Comparison of ENCODE assay signal across 24 cellular contexts in the genomic region with DNA sequence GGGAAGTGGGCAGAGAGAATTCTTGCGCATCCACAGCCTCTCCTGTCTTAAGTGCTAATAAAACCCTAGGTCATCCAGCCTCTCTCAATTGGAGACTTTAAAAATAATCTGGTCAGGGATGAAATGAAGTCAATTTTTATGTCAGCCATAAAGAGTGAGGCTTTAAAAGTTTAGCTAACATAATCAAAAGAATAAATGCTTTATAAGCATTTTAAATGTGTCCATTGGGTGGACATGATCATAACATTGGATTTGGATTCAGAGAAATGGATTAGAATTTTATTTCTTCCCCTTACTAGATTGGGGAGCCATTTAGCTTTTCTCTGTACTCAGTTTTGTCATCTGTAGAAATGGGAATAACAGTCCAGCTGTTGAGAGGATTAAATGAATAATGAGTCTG. TPM values are rescaled to one million over a fixed set of nuclear protein-coding genes. Genes with fewer than 3 reads are reported as not detected.
A peak's percentile ranks its signal among the peaks of the same experiment; 100 is the strongest.
DNase-seq lines count a peak whose midpoint lies in the region; ATAC-seq, FAIRE-seq and TF ChIP-seq lines count a peak whose summit lies in the region.
"Had no signal": no experiment of that assay in that cellular context is flagged by ENCODE, and none has a peak within 500 bp of the region (broad histone marks: within the 10 kb centered on the region; RNA-seq: fewer than 3 reads in every experiment).

No MANE protein-coding gene starts in this region.

- H3K27ac Mint-ChIP-seq in activated T-cell treated with anti-CD3 and anti-CD28 coated beads, Interleukin-2, amount 50 U/mL, for 24 hours, result peak overlapping the region; percentile 37
- H3K27ac Mint-ChIP-seq: CD14-positive monocyte had no signal

- FAIRE-seq in K562 (lab: Jason Lieb, UNC), result no peak
- FAIRE-seq: A204.1, G401.6, GM12878, GM19239, H1 had no signal

- H3K4me2 ChIP-seq in IMR-90 (ENCODE audit: low read depth, low read length) (no peak overlapping the region), K562 (ENCODE audit: insufficient read depth, low read length) (no peak overlapping the region)
- H3K4me2 ChIP-seq: BLaER1 treated with 17β-estradiol and CSF1 and Interleukin-3, amounts not matched to agents 10 nM and 100 nM had no signal

- no peak overlapping the region for H2BK20ac ChIP-seq in IMR-90 (ENCODE audit: low read depth, low read length)

- no peak overlapping the region for H4K8ac ChIP-seq in IMR-90 (ENCODE audit: low read depth in 2 of 2, low read length in 2 of 2)

- no peak for TF ChIP-seq EP300 in K562 (IDR thresholded peaks at IDR 0.05; ENCODE audit: low read length)

- H3K9me1 ChIP-seq in IMR-90 (ENCODE audit: insufficient read depth, low read length), result no peaks in the 10 kb centered on the region; the same call in 1 of the 2 replicates
- H3K9me1 ChIP-seq in K562 (ENCODE audit: control insufficient read depth, insufficient read depth, low read length), result no peaks in the 10 kb centered on the region

- H2BK15ac ChIP-seq in IMR-90 (ENCODE audit: low read depth, low read length), result no peak overlapping the region

- H2AFZ ChIP-seq in IMR-90 (replicated peaks; ENCODE audit: low read length, poor library complexity) (no peak overlapping the region), K562 (ENCODE audit: low read depth, low read length) (no peak overlapping the region)
- H2AFZ ChIP-seq: GM23248 had no signal

- H3K27ac ChIP-seq in IMR-90 (ENCODE audit: insufficient read depth, low read length), result no peak overlapping the region
- H3K27ac ChIP-seq in K562 (ENCODE audit: extremely low read depth, low read depth, low read length), result no peak overlapping the region
- H3K27ac ChIP-seq: 22Rv1; BLaER1 treated with 17β-estradiol and CSF1 and Interleukin-3, amounts not matched to agents 10 nM and 100 nM; GM23248 had no signal

- H3K27me3 ChIP-seq in IMR-90 (ENCODE audit: control insufficient read depth, insufficient read depth, low read length), result no peaks in the 10 kb centered on the region
- peaks cover 4 to 8% of the 10 kb centered on the region in 2 experiments; a peak in 4 of 5 replicates for H3K27me3 ChIP-seq in K562 (ENCODE audit: control insufficient read depth in 2 of 2, insufficient read depth in 2 of 2, low read length in 2 of 2)
- H3K27me3 ChIP-seq: BE2C; BLaER1 treated with 17β-estradiol and CSF1 and Interleukin-3, amounts not matched to agents 10 nM and 100 nM had no signal

- no peak overlapping the region for H2BK5ac ChIP-seq in IMR-90 (ENCODE audit: low read depth, low read length, poor library complexity, severe bottlenecking)

- H3K23ac ChIP-seq in IMR-90 (ENCODE audit: low read depth, low read length), result no peak overlapping the region

- H2AK9ac ChIP-seq in IMR-90 (replicated peaks; ENCODE audit: low read depth, low read length, poor library complexity), result no peak overlapping the region

- H3K56ac ChIP-seq in IMR-90 (ENCODE audit: extremely low read depth, insufficient read depth, low read length), result no peak overlapping the region

- CTCF ChIA-PET in IMR-90 (lab: Yijun Ruan, JAX) (interaction anchor here (0.6 kb wide), 1 partner anchor 1102 kb away, joined by 3 read pairs; no protein-coding TSS in a partner anchor), K562 (lab: Yijun Ruan, JAX; ENCODE audit: low intra/inter-chr PET ratio) (no interaction called here)

- no peak overlapping the region for H3K14ac ChIP-seq in IMR-90 (replicated peaks; ENCODE audit: low read depth, low read length)

- no peak overlapping the region for H3K9ac ChIP-seq in IMR-90 (ENCODE audit: low read depth, low read length)
- no peak overlapping the region for H3K9ac ChIP-seq in K562 (ENCODE audit: insufficient read depth in 1 of 2, low read depth in 2 of 2, low read length in 2 of 2)
- H3K9ac ChIP-seq: BLaER1 treated with 17β-estradiol and CSF1 and Interleukin-3, amounts not matched to agents 10 nM and 100 nM; GM23248 had no signal

- in situ Hi-C loops in IMR-90 (cut with MboI; ENCODE audit: low sequenced_read_pairs) (no loop called here), K562 (cut with MboI) (no loop called here), KBM-7 (cut with MboI; ENCODE audit: low pct_unique_long_range_greater_than_20kb, low sequenced_read_pairs) (no loop called here)

- dilution Hi-C loops in IMR-90 (cut with HindIII; ENCODE audit: low sequenced_read_pairs, unreplicated experiment), result no loop called here

- H3K18ac ChIP-seq in IMR-90 (ENCODE audit: low read depth, low read length), result no peak overlapping the region

- peaks cover 22% of the 10 kb centered on the region for H3K36me3 ChIP-seq in IMR-90 (ENCODE audit: control insufficient read depth, insufficient read depth, low read length)
- H3K36me3 ChIP-seq in K562 (ENCODE audit: control insufficient read depth, insufficient read depth, low read length), result no peaks in the 10 kb centered on the region
- H3K36me3 ChIP-seq: BE2C had no signal

- H3K4me1 ChIP-seq in IMR-90 (ENCODE audit: control insufficient read depth, insufficient read depth, low read length), result no peaks in the 10 kb centered on the region; the same call in 1 of the 2 replicates
- H3K4me1 ChIP-seq in K562 (replicated peaks in 1 of 2; ENCODE audit: control insufficient read depth in 2 of 2, insufficient read depth in 2 of 2, low read length in 2 of 2), result no peaks in the 10 kb centered on the region
- H3K4me1 ChIP-seq: BE2C; BLaER1 treated with 17β-estradiol and CSF1 and Interleukin-3, amounts not matched to agents 10 nM and 100 nM had no signal

- POLR2A ChIA-PET in IMR-90 (lab: Charles Lee; ENCODE audit: unreplicated experiment) (no interaction called here), K562 (lab: Yijun Ruan, JAX) (no interaction called here)

- TF ChIP-seq CTCF in IMR-90 (conservative IDR thresholded peaks at IDR 0.05; ENCODE audit: low read depth, low read length) (no peak), K562 (IDR thresholded peaks at IDR 0.05 in 2 of 3, conservative IDR thresholded peaks at IDR 0.05 in 1 of 3; ENCODE audit: insufficient read depth in 2 of 3, low read depth in 1 of 3, low read length in 3 of 3) (no peak)

- no peak for DNase-seq in activated T-cell treated with anti-CD3 and anti-CD28 coated beads, Interleukin-2, amount 50 U/mL, for 24 hours
- no peak for DNase-seq in activated T-cell treated with anti-CD3 and anti-CD28 coated beads for 4 hours
- no peak for DNase-seq in IMR-90
- DNase-seq in K562 (ENCODE audit: extremely low read depth in 1 of 4, low spot score in 3 of 4), result no peak
- DNase-seq in GDM1 (lab: John Stamatoyannopoulos, UW), result no peak
- DNase-seq in KBM-7, result no peak
- DNase-seq: ACHN; AML-193; BE2C; Calu3; CD4-positive, alpha-beta memory T cell; COR-L47; DND-41; GM23248; H7; HCEC 1CT had no signal

- TF ChIP-seq POLR2A in IMR-90 (IDR thresholded peaks at IDR 0.05; ENCODE audit: low read depth, low read length), result no peak
- TF ChIP-seq POLR2A in K562 (conservative IDR thresholded peaks at IDR 0.05), result no peak

- H3K79me1 ChIP-seq in IMR-90 (ENCODE audit: low read depth in 1 of 2, low read length in 2 of 2), result no peaks in the 10 kb centered on the region

- H2BK120ac ChIP-seq in IMR-90 (ENCODE audit: low read depth, low read length), result no peak overlapping the region

- no peak overlapping the region for H4K91ac ChIP-seq in IMR-90 (ENCODE audit: insufficient read depth, low read depth, low read length)

- H2AK5ac ChIP-seq in IMR-90 (ENCODE audit: low read depth, low read length), result no peak overlapping the region

- H4K5ac ChIP-seq in IMR-90 (ENCODE audit: low read depth, low read length), result no peak overlapping the region

- WGBS in IMR-90 (ENCODE audit: extremely low coverage in 2 of 2, insufficient read length in 1 of 2), 2 experiments, result no CpG with 5 or more reads among the region's 1 CpG
- WGBS in K562 (ENCODE audit: insufficient coverage, low coverage, missing lambda C conversion rate), result 0% methylated on average over 1 of the region's 1 CpG

- no peaks in the 10 kb centered on the region for H3K27me3 Mint-ChIP-seq in activated T-cell treated with anti-CD3 and anti-CD28 coated beads, Interleukin-2, amount 50 U/mL, for 24 hours
- H3K27me3 Mint-ChIP-seq: CD4-positive, alpha-beta memory T cell had no signal

- intact Hi-C loops in IMR-90 (cut with micrococcal nuclease) (no loop called here), K562 (cut with micrococcal nuclease) (no loop called here)

- H3K36me3 Mint-ChIP-seq in activated T-cell treated with anti-CD3 and anti-CD28 coated beads, Interleukin-2, amount 50 U/mL, for 24 hours (ENCODE audit: low read depth), result peaks cover 69% of the 10 kb centered on the region

- H3K4me3 ChIP-seq in IMR-90 (ENCODE audit: insufficient read depth, low read depth, low read length), result no peak overlapping the region
- H3K4me3 ChIP-seq in K562, result no peak overlapping the region
- H3K4me3 ChIP-seq: BLaER1 treated with 17β-estradiol and CSF1 and Interleukin-3, amounts not matched to agents 10 nM and 100 nM; GM12878; GM23248 had no signal

- H4K20me1 ChIP-seq in IMR-90 (ENCODE audit: insufficient read depth, low read length) (no peaks in the 10 kb centered on the region; the same call in 1 of the 2 replicates), K562 (replicated peaks; ENCODE audit: control insufficient read depth, insufficient read depth, low read length) (no peaks in the 10 kb centered on the region)
- H4K20me1 ChIP-seq: BLaER1 treated with 17β-estradiol and CSF1 and Interleukin-3, amounts not matched to agents 10 nM and 100 nM had no signal

- no TSS peak for BruUV-seq in IMR-90 (replicated peaks; lab: Mats Ljungman, UMichigan)
- no TSS peak for BruUV-seq in K562 (replicated peaks; lab: Mats Ljungman, UMichigan)

- H3K9me3 ChIP-seq in IMR-90 (ENCODE audit: control insufficient read depth, insufficient read depth, low read length) (no peaks in the 10 kb centered on the region), K562 (replicated peaks; ENCODE audit: control insufficient read depth, insufficient read depth, low read depth, low read length) (no peaks in the 10 kb centered on the region)
- H3K9me3 ChIP-seq: BE2C had no signal

- TF ChIP-seq RAD21 in IMR-90 (IDR thresholded peaks at IDR 0.05; ENCODE audit: low read length) (no peak), K562 (CRISPR knock-in tag; conservative IDR thresholded peaks at IDR 0.05 in 1 of 2, IDR thresholded peaks at IDR 0.05 in 1 of 2) (no peak)

- ATAC-seq in IMR-90 (ENCODE audit: low read depth) (no peak), K562 (no peak)
- ATAC-seq: GM12878 had no signal

- no peaks in the 10 kb centered on the region for H3K9me3 Mint-ChIP-seq in activated T-cell treated with anti-CD3 and anti-CD28 coated beads, Interleukin-2, amount 50 U/mL, for 24 hours
- H3K9me3 Mint-ChIP-seq: CD4-positive, alpha-beta memory T cell had no signal

- no peak overlapping the region for H3K4me3 Mint-ChIP-seq in activated T-cell treated with anti-CD3 and anti-CD28 coated beads, Interleukin-2, amount 50 U/mL, for 24 hours
- H3K4me3 Mint-ChIP-seq: CD14-positive monocyte; CD4-positive, alpha-beta memory T cell had no signal

- H3K79me2 ChIP-seq in K562 (ENCODE audit: control insufficient read depth, insufficient read depth, low read length), result no peaks in the 10 kb centered on the region

- peaks cover 27% of the 10 kb centered on the region for H3K4me1 Mint-ChIP-seq in activated T-cell treated with anti-CD3 and anti-CD28 coated beads, Interleukin-2, amount 50 U/mL, for 24 hours (ENCODE audit: low read depth)
- H3K4me1 Mint-ChIP-seq: CD14-positive monocyte had no signal

- H3K4ac ChIP-seq in IMR-90 (ENCODE audit: low read depth, low read length), result no peak overlapping the region

RNA-seq across cellular contexts. Expression of a gene that starts 55.5 kb away (rescaled TPM):
- total RNA-seq in IMR-90 (2012; rRNA removed) (82.5 and 94.5 TPM in 2 replicates), K562 (2014; rRNA removed) (0.14 TPM in 1 of 2 replicates, not detected in the other), K562 (2014; rRNA removed; fragmentation: Illumina TruSeq; extraction: Trizol) (not detected in 2 replicates), K562 (2015; rRNA removed; fragmentation: Illumina TruSeq; extraction: Trizol) (not detected in 2 replicates), K562 (2021) (0.31 and 0.45 TPM in 2 replicates)
- polyA plus RNA-seq in IMR-90 (2012; rRNA removed) (35.8 and 42.6 TPM in 2 replicates), K562 (2011; rRNA removed) (0.03 TPM in 1 of 2 replicates, not detected in the other), K562 (2014; fragmentation: Illumina TruSeq; extraction: Trizol) (not detected in 2 replicates), K562 (2014; fragmentation: Nextera tagmentation; extraction: Ambion mirVana) (not detected), K562 (2014; rRNA removed) (0.04 TPM in 1 of 2 replicates, not detected in the other)
- polyA plus RNA-seq in IMR-90 (2012; cell fraction: cytosol; rRNA removed), result 31.9 and 32.3 TPM in 2 replicates
- 12.6 and 24.0 TPM in 2 replicates for polyA plus RNA-seq in IMR-90 (2012; cell fraction: nucleus; rRNA removed; ENCODE audit: low replicate concordance)
- total RNA-seq in K562 (2011; cell fraction: chromatin; rRNA removed; ENCODE audit: low replicate concordance), result not detected in 2 replicates
- not detected in 2 replicates for total RNA-seq in K562 (2011; cell fraction: nucleolus; rRNA removed)
- not detected in 2 replicates for total RNA-seq in K562 (2011; cell fraction: nucleoplasm; rRNA removed)
- not detected in 2 replicates for polyA plus RNA-seq in K562 (2011; cell fraction: cytosol; rRNA removed)
- 0.04 TPM in 1 of 2 replicates, not detected in the other for polyA plus RNA-seq in K562 (2011; cell fraction: nucleus; rRNA removed)
- 0.05 TPM in 1 of 2 replicates, not detected in the other for polyA plus RNA-seq in K562 (2012)
- polyA minus RNA-seq in K562 (2011; rRNA and poly(A)+ RNA removed), result not detected in 2 replicates
- 0.55 TPM in 1 of 2 replicates, not detected in the other for polyA minus RNA-seq in K562 (2011; cell fraction: cytosol; rRNA and poly(A)+ RNA removed)
- polyA minus RNA-seq in K562 (2011; cell fraction: nucleus; rRNA and poly(A)+ RNA removed), result not detected in 2 replicates

Comparison
In these comparisons a context has a peak if more than half of its experiments do, and no peak if none do; other contexts are left out.
1. RNA of a gene that starts 55.5 kb away (total RNA-seq): 82.5 to 94.5 TPM in IMR-90; 0.14 to 0.45 TPM in K562; every median in the first group is over 10 times any median in the second.